Comparison of ENCODE assay signal across 30 cellular contexts in the genomic region with DNA sequence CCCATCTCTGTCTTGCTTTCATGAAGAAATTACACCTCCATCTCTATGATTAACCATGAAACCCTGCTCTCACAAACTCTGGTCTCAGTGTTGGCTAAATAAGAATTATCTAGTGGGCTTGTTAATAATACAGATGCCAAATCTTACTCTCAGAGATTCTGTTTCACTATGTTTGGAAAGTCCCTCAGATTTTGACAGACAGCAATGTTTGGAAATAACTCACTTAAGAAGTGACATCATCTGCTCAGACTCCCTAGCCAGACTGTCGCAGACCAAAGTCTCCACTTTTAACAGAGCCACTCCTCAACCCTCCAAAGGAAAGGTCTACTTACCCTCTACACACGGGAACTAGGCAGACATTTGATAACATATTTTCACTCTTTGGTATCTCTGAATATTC.
"Had no signal": no experiment of that assay in that cellular context is flagged by ENCODE, and none has a peak within 500 bp of the region (broad histone marks: within the 10 kb centered on the region; RNA-seq: fewer than 3 reads in every experiment).

No MANE protein-coding gene starts in this region.

- H3K4me1 ChIP-seq: adrenal gland, body of pancreas, gastrocnemius medialis, left ventricle myocardium inferior, neural progenitor cell, right atrium auricular region, vagina had no signal

- DNase-seq: activated CD4-positive, alpha-beta T cell treated with anti-CD3 and anti-CD28 coated beads for 4 hours; activated CD4-positive, alpha-beta T cell treated with anti-CD3 and anti-CD28 coated beads, Interleukin-2, amount 50 U/mL, for 48 hours; activated CD8-positive, alpha-beta memory T cell treated with anti-CD3 and anti-CD28 coated beads for 24 hours; activated effector memory CD4-positive, alpha-beta T cell treated with anti-CD3 and anti-CD28 coated beads, Interleukin-2, amount 50 U/mL, for 16 hours; activated naive CD4-positive, alpha-beta T cell treated with anti-CD3 and anti-CD28 coated beads for 36 hours; activated naive CD8-positive, alpha-beta T cell treated with anti-CD3 and anti-CD28 coated beads for 36 hours; adrenal gland; aorta; body of pancreas; effector memory CD4-positive, alpha-beta T cell; erythroblast; gastrocnemius medialis; glutamatergic neuron; islet precursor cell; left ventricle myocardium inferior; mesendoderm; natural killer cell; occipital lobe; stimulated activated CD4-positive, alpha-beta T cell treated with anti-CD3 and anti-CD28 coated beads, Interleukin-1b, Interleukin-23, amount 100 ng/mL, for 48 hours; stimulated activated CD4-positive, alpha-beta T cell treated with anti-CD3 and anti-CD28 coated beads, Interleukin-4, amount 100 ng/mL, for 4 hours; stimulated activated CD8-positive, alpha-beta memory T cell treated with anti-CD3 and anti-CD28 coated beads, Interleukin-4, amount 100 ng/mL, for 48 hours; stimulated activated naive CD8-positive, alpha-beta T cell treated with anti-CD3 and anti-CD28 coated beads, Interleukin-15, amount 100 ng/mL, for 72 hours; substantia nigra had no signal

- H3K36me3 ChIP-seq: adrenal gland, gastrocnemius medialis, left ventricle myocardium inferior, neural progenitor cell, right atrium auricular region, vagina had no signal

- H3K4me3 ChIP-seq: adrenal gland, body of pancreas, gastrocnemius medialis, left ventricle myocardium inferior, lung, neural progenitor cell, right atrium auricular region, smooth muscle cell, vagina had no signal

- H2AFZ ChIP-seq: neural progenitor cell had no signal

- H3K27me3 ChIP-seq: adrenal gland, body of pancreas, gastrocnemius medialis, neural progenitor cell, right atrium auricular region, vagina had no signal

- H3K9ac ChIP-seq: neural progenitor cell had no signal

- ATAC-seq: body of pancreas; gastrocnemius medialis; natural killer cell; stimulated activated memory B cell treated with anti-CD40 and anti-IgM and Interleukin-4, amounts not matched to agents 10 μg/mL and 1 μg/mL and 100 μg/mL, for 72 hours; stimulated activated naive CD8-positive, alpha-beta T cell treated with anti-CD3 and anti-CD28 coated beads, Interleukin-15, amount 100 ng/mL, for 72 hours had no signal

- H3K4me2 ChIP-seq: neural progenitor cell, smooth muscle cell had no signal

- H3K9me3 ChIP-seq: adrenal gland, body of pancreas, gastrocnemius medialis, left ventricle myocardium inferior, right atrium auricular region, vagina had no signal

- H3K27ac ChIP-seq: adrenal gland, body of pancreas, gastrocnemius medialis, left ventricle myocardium inferior, neural progenitor cell, right atrium auricular region, vagina, VCaP had no signal
